1 cellular context compared by ENCODE assay signal in the genomic region with DNA sequence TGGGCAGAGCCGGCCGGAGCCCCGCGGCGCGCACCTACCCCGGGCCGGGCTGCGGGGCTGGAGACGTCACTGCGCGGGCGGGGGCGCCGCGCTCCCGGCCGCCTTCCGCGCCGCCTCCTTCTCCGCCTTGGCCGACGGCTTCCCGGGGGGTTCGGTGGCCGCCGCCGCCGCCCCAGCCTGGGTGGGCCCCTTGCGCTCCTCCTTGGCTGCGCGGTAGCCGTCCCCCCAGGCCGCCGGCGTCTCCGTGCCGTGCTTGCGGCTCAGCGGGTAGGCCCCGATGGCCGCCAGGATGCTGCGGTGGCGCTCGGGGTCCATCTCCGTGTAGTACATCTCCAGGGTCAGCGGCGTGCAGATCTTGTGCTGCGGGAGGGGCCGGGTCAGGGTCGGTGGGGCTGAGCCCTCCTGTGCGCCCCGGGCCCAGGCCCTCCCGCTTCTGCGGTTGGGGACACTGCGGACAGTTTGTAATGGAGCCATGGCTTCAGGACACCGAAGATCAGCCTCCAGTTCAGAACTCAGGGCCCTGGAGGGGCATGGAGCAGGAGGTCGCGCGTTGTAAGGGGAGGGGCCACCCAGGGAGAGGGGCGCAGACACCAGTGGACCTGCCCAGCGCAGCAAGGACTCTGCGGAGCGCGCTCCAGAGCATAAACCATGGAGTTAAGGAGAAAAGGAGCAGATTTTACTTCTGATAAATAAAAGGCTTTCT.
TF ChIP-seq lines count a peak whose summit lies in the region.

No MANE protein-coding gene starts in this region.

TF ChIP-seq in SK-N-SH, 30 proteins besides CTCF, POLR2A, EP300 and RAD21 (continued from another document):
- TF ChIP-seq GATA2 (CRISPR knock-in tag; IDR thresholded peaks at IDR 0.05) = no peak
TF ChIP-seq in SK-N-SH: peak in this region for 0.
